8 cellular contexts compared by ENCODE assay signal in the genomic region with DNA sequence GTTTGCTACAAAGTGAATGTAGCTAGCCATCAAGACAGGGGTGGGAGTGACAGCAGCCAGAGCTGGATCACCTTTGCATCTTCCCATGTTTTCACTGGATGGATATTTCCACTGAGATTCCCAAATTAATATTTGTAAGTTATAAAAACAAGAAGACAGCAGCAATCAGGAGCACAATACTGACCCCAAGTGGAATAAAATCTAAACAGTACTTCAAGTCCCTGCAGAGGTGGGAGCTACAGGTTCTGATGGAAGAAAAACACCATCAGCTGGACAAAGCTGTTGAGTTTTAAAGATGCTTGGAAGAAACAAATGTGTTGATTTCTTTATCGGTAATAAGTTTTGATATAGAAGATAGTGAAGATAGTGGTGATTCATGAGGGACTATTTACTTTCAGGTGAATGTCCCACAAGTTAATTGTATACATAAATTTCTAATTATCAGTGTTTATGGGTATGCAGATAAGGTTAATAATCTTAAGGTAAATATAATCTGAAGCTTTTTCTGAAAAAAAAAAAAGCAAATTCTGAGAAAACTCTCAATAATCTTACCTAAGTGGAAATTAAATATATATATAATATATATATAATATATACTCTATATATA.
DNase-seq lines count a peak whose midpoint lies in the region; ATAC-seq and TF ChIP-seq lines count a peak whose summit lies in the region.

No MANE protein-coding gene starts in this region.

- no peak overlapping the region for H3K27ac ChIP-seq in ascending aorta

- H3K4me3 ChIP-seq in ascending aorta (no peak overlapping the region), kidney epithelial cell (ENCODE audit: low read depth, low read length) (no peak overlapping the region)

- intact Hi-C loops in ascending aorta (cut with DNase I): loop anchor here (2.0 to 10.0 kb wide), 2 partner anchors 340 to 626 kb away; no protein-coding TSS in a partner anchor

- no peaks in the 10 kb centered on the region for H3K4me1 ChIP-seq in ascending aorta

- TF ChIP-seq CTCF in AG09319 (IDR thresholded peaks at IDR 0.05; ENCODE audit: low read depth, low read length) (peak; percentile 51), ascending aorta (IDR thresholded peaks at IDR 0.05) (peak; percentile 23 to 57 (median 28)), kidney epithelial cell (IDR thresholded peaks at IDR 0.05; ENCODE audit: insufficient read depth, low read length, poor library complexity, severe bottlenecking) (peak; percentile 42)

- H3K27me3 ChIP-seq in ascending aorta: no peaks in the 10 kb centered on the region
- H3K27me3 ChIP-seq in kidney epithelial cell (ENCODE audit: control insufficient read depth, insufficient read depth, low read length): no peaks in the 10 kb centered on the region

- ATAC-seq in GM18873 (IDR thresholded peaks at IDR 0.05; ENCODE audit: low FRiP score, unreplicated experiment) (no peak), GM21717 (IDR thresholded peaks at IDR 0.05; ENCODE audit: unreplicated experiment) (no peak)

- DNase-seq in AG09319 (ENCODE audit: extremely low read depth, low read depth) (peak; percentile 14), KG1 (lab: John Stamatoyannopoulos, UW) (peak; percentile 6), ascending aorta (ENCODE audit: low spot score in 2 of 2) (no peak), kidney epithelial cell (ENCODE audit: low read depth) (no peak)
- no peak for DNase-seq in activated CD8-positive, alpha-beta memory T cell treated with anti-CD3 and anti-CD28 coated beads, Interleukin-2, amount 50 U/mL, for 48 hours
- DNase-seq in stimulated activated CD4-positive, alpha-beta T cell treated with anti-CD3 and anti-CD28 coated beads, Interleukin-2, amount 100 ng/mL, for 48 hours: no peak

- H3K36me3 ChIP-seq in ascending aorta (no peaks in the 10 kb centered on the region), kidney epithelial cell (ENCODE audit: control insufficient read depth, insufficient read depth, low read length) (no peaks in the 10 kb centered on the region)

- no peaks in the 10 kb centered on the region for H3K9me3 ChIP-seq in ascending aorta

Comparison
In these comparisons a context has a peak if more than half of its experiments do, and no peak if none do; other contexts are left out.
1. DNase-seq: peak in AG09319 (single experiment) and KG1 (single experiment); none in ascending aorta (0 of 2), kidney epithelial cell (single experiment), activated CD8-positive, alpha-beta memory T cell treated with anti-CD3 and anti-CD28 coated beads, Interleukin-2, amount 50 U/mL, for 48 hours (single experiment) and stimulated activated CD4-positive, alpha-beta T cell treated with anti-CD3 and anti-CD28 coated beads, Interleukin-2, amount 100 ng/mL, for 48 hours (0 of 2).
2. Peak in every context shown above with its lines, with median percentiles within 50 percentile points of each other: CTCF ChIP-seq.